26 cellular contexts compared by ENCODE assay signal in the genomic region with DNA sequence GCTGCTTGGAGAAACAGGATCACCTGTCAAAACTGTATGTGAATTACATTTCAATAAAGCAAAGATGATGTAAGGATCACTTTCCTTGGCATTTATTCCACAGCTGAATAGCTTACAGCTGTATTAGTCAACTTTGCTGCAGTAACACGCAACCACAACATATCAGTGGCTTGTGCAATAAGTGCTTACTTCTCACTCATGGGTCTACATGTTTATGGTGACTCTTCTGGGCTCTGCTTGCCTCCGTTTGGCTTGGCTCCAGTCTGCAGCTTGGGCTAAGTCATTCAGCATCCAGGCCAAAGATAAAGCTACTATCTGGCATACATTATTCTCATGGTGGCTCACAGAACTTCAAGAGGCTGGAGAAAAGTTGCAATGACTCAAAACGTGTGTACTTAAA.
DNase-seq lines count a peak whose midpoint lies in the region; ATAC-seq and TF ChIP-seq lines count a peak whose summit lies in the region.
"Had no signal": no experiment of that assay in that cellular context is flagged by ENCODE, and none has a peak within 500 bp of the region (broad histone marks: within the 10 kb centered on the region; RNA-seq: fewer than 3 reads in every experiment).

No MANE protein-coding gene starts in this region.

- peaks cover 9 to 27% of the 10 kb centered on the region in 2 donors for H3K27me3 Mint-ChIP-seq in natural killer cell (ENCODE audit: low read depth in 2 of 2)
- H3K27me3 Mint-ChIP-seq: activated naive CD8-positive, alpha-beta T cell treated with anti-CD3 and anti-CD28 coated beads for 36 hours had no signal

- CTCF ChIA-PET in RWPE1 (lab: Yijun Ruan, JAX) = interaction anchor here (0.7 kb wide), 1 partner anchor 266 kb away, joined by 3 read pairs; no protein-coding TSS in a partner anchor

- POLR2A ChIA-PET in RWPE1 (lab: Yijun Ruan, JAX; ENCODE audit: low non-redundant PET) = no interaction called here

- TF ChIP-seq CTCF in AG10803 (conservative IDR thresholded peaks at IDR 0.05; ENCODE audit: low read length) (no peak), epithelial cell of esophagus (IDR thresholded peaks at IDR 0.05; ENCODE audit: insufficient read depth, low read depth, low read length, missing control alignments) (no peak), RWPE1 (conservative IDR thresholded peaks at IDR 0.05; ENCODE audit: low read depth) (no peak), mucosa of descending colon (IDR thresholded peaks at IDR 0.05) (no peak), natural killer cell (IDR thresholded peaks at IDR 0.05) (no peak)

- no peaks in the 10 kb centered on the region for H3K36me3 Mint-ChIP-seq in natural killer cell
- H3K36me3 Mint-ChIP-seq: activated naive CD8-positive, alpha-beta T cell treated with anti-CD3 and anti-CD28 coated beads for 36 hours; type B pancreatic cell had no signal

- ATAC-seq in mucosa of descending colon (no peak), natural killer cell (no peak), HG03442 (IDR thresholded peaks at IDR 0.05; ENCODE audit: unreplicated experiment) (no peak)
- ATAC-seq: activated CD4-positive, CD25-positive, alpha-beta regulatory T cell treated with anti-CD3 and anti-CD28 coated beads, Interleukin-2, amount 50 U/mL, for 24 hours; left lobe of liver; psoas muscle had no signal

- no peaks in the 10 kb centered on the region for H3K4me1 Mint-ChIP-seq in natural killer cell
- H3K4me1 Mint-ChIP-seq: activated naive CD8-positive, alpha-beta T cell treated with anti-CD3 and anti-CD28 coated beads for 36 hours had no signal

- no peak overlapping the region for H3K4me3 Mint-ChIP-seq in natural killer cell
- H3K4me3 Mint-ChIP-seq: activated naive CD8-positive, alpha-beta T cell treated with anti-CD3 and anti-CD28 coated beads for 36 hours; activated T-helper 1 cell treated with anti-CD3 and anti-CD28 coated beads, Interleukin-12 subunit alpha, Interleukin-12 subunit beta, Interleukin-2, Interleukin-4 antibody, amounts not matched to agents 30 ng/mL and 10 ng/mL and 1 ng/mL, durations not matched to agents 14 hours and 24 hours and 36 hours; dendritic cell treated with granulocyte-macrophage colony-stimulating factor and Interleukin-4, amounts not matched to agents 40 ng/mL and 50 ng/mL, for 4 days; IgD-negative memory B cell; T-helper 2 cell treated with Interferon-gamma antibody and Interleukin-4, amounts not matched to agents 5 μg/mL and 100 μg/mL, for 36 hours; type B pancreatic cell had no signal

- intact Hi-C loops in mucosa of descending colon (cut with DNase I, micrococcal nuclease) = no loop called here
- intact Hi-C loops in natural killer cell (cut with micrococcal nuclease) = no loop called here

- no peaks in the 10 kb centered on the region for H3K36me3 ChIP-seq in mucosa of descending colon (ENCODE audit: low read depth)
- H3K36me3 ChIP-seq: brain microvascular endothelial cell, Peyer's patch, stomach had no signal

- H3K4me3 ChIP-seq in AG10803 (ENCODE audit: low read length) = no peak overlapping the region
- no peak overlapping the region for H3K4me3 ChIP-seq in epithelial cell of esophagus (ENCODE audit: low read length)
- H3K4me3 ChIP-seq in mucosa of descending colon = no peak overlapping the region
- H3K4me3 ChIP-seq: Peyer's patch, psoas muscle, stomach had no signal

- DNase-seq in AG10803 (ENCODE audit: low read depth) = peak; percentile 80
- DNase-seq in EH (ENCODE audit: low read depth) = peak; percentile 3
- peak; percentile 50 for DNase-seq in NCI-H446 treated with DMSO at 0.1 percent for 48 hours (lab: John Stamatoyannopoulos, UW)
- peak; percentile 48 for DNase-seq in epithelial cell of esophagus (ENCODE audit: low read depth)
- no peak for DNase-seq in RWPE1 (ENCODE audit: low spot score)
- no peak for DNase-seq in mucosa of descending colon
- no peak for DNase-seq in natural killer cell
- DNase-seq: activated naive CD8-positive, alpha-beta T cell treated with anti-CD3 and anti-CD28 coated beads for 36 hours; brain microvascular endothelial cell; MM.1S; NCI-H1930; NCI-H774; Peyer's patch; psoas muscle; SK-N-SH; small intestine; stimulated activated CD4-positive, alpha-beta T cell treated with anti-CD3 and anti-CD28 coated beads, Interleukin-2, amount 100 ng/mL, for 48 hours; stomach had no signal

- no peaks in the 10 kb centered on the region for H3K4me1 ChIP-seq in mucosa of descending colon (ENCODE audit: low read depth)
- H3K4me1 ChIP-seq: Peyer's patch, psoas muscle had no signal

- no peaks in the 10 kb centered on the region for H3K9me3 Mint-ChIP-seq in natural killer cell
- H3K9me3 Mint-ChIP-seq: activated naive CD8-positive, alpha-beta T cell treated with anti-CD3 and anti-CD28 coated beads for 36 hours; activated T-helper 1 cell treated with anti-CD3 and anti-CD28 coated beads, Interleukin-12 subunit alpha, Interleukin-12 subunit beta, Interleukin-2, Interleukin-4 antibody, amounts not matched to agents 30 ng/mL and 10 ng/mL and 1 ng/mL, durations not matched to agents 14 hours and 24 hours and 36 hours; dendritic cell treated with granulocyte-macrophage colony-stimulating factor and Interleukin-4, amounts not matched to agents 40 ng/mL and 50 ng/mL, for 4 days; IgD-negative memory B cell; T-helper 2 cell treated with Interferon-gamma antibody and Interleukin-4, amounts not matched to agents 5 μg/mL and 100 μg/mL, for 36 hours; type B pancreatic cell had no signal

- no peak overlapping the region for H3K27ac ChIP-seq in RWPE1
- H3K27ac ChIP-seq: brain microvascular endothelial cell, Peyer's patch, psoas muscle, stomach had no signal

- H3K9me3 ChIP-seq in mucosa of descending colon = no peaks in the 10 kb centered on the region
- H3K9me3 ChIP-seq: Peyer's patch, psoas muscle, SK-N-SH, stomach had no signal

- H3K27ac Mint-ChIP-seq in natural killer cell = no peak overlapping the region
- H3K27ac Mint-ChIP-seq: activated naive CD8-positive, alpha-beta T cell treated with anti-CD3 and anti-CD28 coated beads for 36 hours; activated T-helper 1 cell treated with anti-CD3 and anti-CD28 coated beads, Interleukin-12 subunit alpha, Interleukin-12 subunit beta, Interleukin-2, Interleukin-4 antibody, amounts not matched to agents 30 ng/mL and 10 ng/mL and 1 ng/mL, durations not matched to agents 14 hours and 24 hours and 36 hours; dendritic cell treated with granulocyte-macrophage colony-stimulating factor and Interleukin-4, amounts not matched to agents 40 ng/mL and 50 ng/mL, for 4 days; IgD-negative memory B cell; T-helper 2 cell treated with Interferon-gamma antibody and Interleukin-4, amounts not matched to agents 5 μg/mL and 100 μg/mL, for 36 hours; type B pancreatic cell had no signal

Comparison
In these comparisons a context has a peak if more than half of its experiments do, and no peak if none do; other contexts are left out.
1. DNase-seq: peak in AG10803 (single experiment), EH (single experiment), NCI-H446 treated with DMSO at 0.1 percent for 48 hours (single experiment) and epithelial cell of esophagus (single experiment); none in RWPE1 (single experiment), mucosa of descending colon (0 of 3) and natural killer cell (single experiment).